ENCODE assay signal across 29 cellular contexts in the genomic region with DNA sequence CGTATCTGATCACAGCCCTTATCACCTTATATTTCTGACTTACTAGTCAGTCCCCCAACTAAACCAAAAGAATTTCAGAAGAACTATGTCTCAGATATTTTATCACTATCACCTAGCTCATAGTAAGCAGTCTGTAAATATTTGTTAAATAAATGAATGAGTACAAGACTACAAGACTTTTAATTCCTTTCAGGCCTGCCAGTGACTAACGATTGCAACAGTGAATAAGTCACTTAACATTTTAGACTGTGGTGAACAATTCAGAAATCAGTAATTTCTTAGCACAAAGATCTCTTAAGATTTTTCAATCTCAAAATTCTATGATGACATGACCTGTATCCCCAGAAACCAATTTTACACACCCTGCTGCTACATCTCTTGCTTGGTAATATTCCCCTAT.
"Had no signal": no experiment of that assay in that cellular context is flagged by ENCODE, and none has a peak within 500 bp of the region (broad histone marks: within the 10 kb centered on the region; RNA-seq: fewer than 3 reads in every experiment).

No MANE protein-coding gene starts in this region.

- H3K36me3 ChIP-seq: left lung, lower lobe of right lung, neural progenitor cell, neutrophil, right atrium auricular region, right lobe of liver, thyroid gland, transverse colon, upper lobe of left lung, vagina had no signal

- H3K4me3 ChIP-seq: left lung, lower lobe of right lung, neural progenitor cell, psoas muscle, right atrium auricular region, right lobe of liver, smooth muscle cell, testis, thyroid gland, transverse colon, upper lobe of left lung, vagina had no signal

- ATAC-seq: left colon; left lung; lower lobe of right lung; natural killer cell; psoas muscle; right lobe of liver; stimulated activated memory B cell treated with anti-CD40 and anti-IgM and Interleukin-4, amounts not matched to agents 10 μg/mL and 1 μg/mL and 100 μg/mL, for 72 hours; stimulated activated naive CD8-positive, alpha-beta T cell treated with anti-CD3 and anti-CD28 coated beads, Interleukin-15, amount 100 ng/mL, for 72 hours had no signal

- DNase-seq: kidney glomerular epithelial cell; left colon; left lung; lower lobe of right lung; mammary epithelial cell; mesendoderm; naive B cell; natural killer cell; nephron progenitor cell; occipital lobe; psoas muscle; right lobe of liver; stimulated activated CD4-positive, alpha-beta T cell treated with anti-CD3 and anti-CD28 coated beads, Interleukin-1b, Interleukin-23, amount 100 ng/mL, for 48 hours; stimulated activated CD4-positive, alpha-beta T cell treated with anti-CD3 and anti-CD28 coated beads, Interleukin-2, amount 100 ng/mL, for 48 hours; stimulated activated CD4-positive, alpha-beta T cell treated with anti-CD3 and anti-CD28 coated beads, Interleukin-4, amount 100 ng/mL, for 4 hours; stimulated activated CD8-positive, alpha-beta memory T cell treated with anti-CD3 and anti-CD28 coated beads, Interleukin-4, amount 100 ng/mL, for 48 hours; stimulated activated naive CD4-positive, alpha-beta T cell treated with Interleukin-2 at 50 U/mL for 16 hours; stimulated activated naive CD8-positive, alpha-beta T cell treated with anti-CD3 and anti-CD28 coated beads, Interleukin-15, amount 100 ng/mL, for 72 hours; testis; thyroid gland; transverse colon; upper lobe of left lung had no signal

- H3K27me3 ChIP-seq: left lung, neural progenitor cell, neutrophil, right atrium auricular region, right lobe of liver, testis, thyroid gland, transverse colon, upper lobe of left lung, vagina had no signal

- FAIRE-seq: keratinocyte had no signal
